7 cellular contexts compared by ENCODE assay signal in genomic region chr3:57951106-57951882, GRCh38. TPM values are rescaled to one million over a fixed set of nuclear protein-coding genes. Genes with fewer than 3 reads are reported as not detected.
DNase-seq lines count a peak whose midpoint lies in the region; ATAC-seq and TF ChIP-seq lines count a peak whose summit lies in the region.

No MANE protein-coding gene starts in this region.

- peak overlapping the region in 1 of 12 donors; percentile 8 for H3K4me3 ChIP-seq in heart left ventricle

- H3K36me3 ChIP-seq in heart left ventricle, result no peaks in the 10 kb centered on the region

- H3K27ac Mint-ChIP-seq in WTC11, result 0 out of 2 replicates have a peak overlapping the region, but pooled peaks have one; percentile 37
- H3K27ac Mint-ChIP-seq in activated CD4-positive, alpha-beta T cell treated with anti-CD3 and anti-CD28 coated beads, Interleukin-2, amount 10 ng/mL, durations not matched to agents 7 days and 5 days, result no peak overlapping the region

- WGBS in heart left ventricle, 4 donors, result 7 to 13% (median 8%) methylated on average over 7 to 8 of the region's 8 CpGs

- no peak for ATAC-seq in WTC11
- ATAC-seq in heart left ventricle, result peak; percentile 92 to 95 (median 94)
- no peak for ATAC-seq in GM21825 (IDR thresholded peaks at IDR 0.05; ENCODE audit: unreplicated experiment)

- CTCF ChIA-PET in WTC11 (lab: Charles Lee), result interaction anchor here (0.7 to 2.0 kb wide), 5 partner anchors 11 to 266 kb away, joined by 3 to 5 read pairs (median 4); no protein-coding TSS in a partner anchor
- CTCF ChIA-PET in activated CD4-positive, alpha-beta T cell treated with anti-CD3 and anti-CD28 coated beads, Interleukin-2, amount 10 ng/mL, durations not matched to agents 7 days and 5 days (lab: Charles Lee), result interaction anchor here (0.7 to 1.5 kb wide), 2 partner anchors 11 to 12 kb away, joined by 3 to 6 read pairs; no protein-coding TSS in a partner anchor

- POLR2A ChIA-PET in WTC11 (lab: Charles Lee), result interaction anchor here (0.6 to 1.1 kb wide), 2 partner anchors 10 to 131 kb away, joined by 3 read pairs; no protein-coding TSS in a partner anchor
- POLR2A ChIA-PET in activated CD4-positive, alpha-beta T cell treated with anti-CD3 and anti-CD28 coated beads, Interleukin-2, amount 10 ng/mL, durations not matched to agents 7 days and 5 days (lab: Charles Lee), result no interaction called here

- H3K9me3 Mint-ChIP-seq in WTC11, result no peaks in the 10 kb centered on the region
- H3K9me3 Mint-ChIP-seq in activated CD4-positive, alpha-beta T cell treated with anti-CD3 and anti-CD28 coated beads, Interleukin-2, amount 10 ng/mL, durations not matched to agents 7 days and 5 days, result no peaks in the 10 kb centered on the region

- intact Hi-C loops in heart left ventricle (cut with DNase I), result loop anchor here in 2 of 10 donors (5.0 kb wide), 2 partner anchors 56 to 216 kb away; partner anchors contain the start of gene FLNB (in 1 of the 2)

- H3K9me3 ChIP-seq in heart left ventricle, result no peaks in the 10 kb centered on the region

- no peak overlapping the region for H3K4me3 Mint-ChIP-seq in WTC11
- no peak overlapping the region for H3K4me3 Mint-ChIP-seq in activated CD4-positive, alpha-beta T cell treated with anti-CD3 and anti-CD28 coated beads, Interleukin-2, amount 10 ng/mL, durations not matched to agents 7 days and 5 days

- no peaks in the 10 kb centered on the region for H3K36me3 Mint-ChIP-seq in WTC11
- H3K36me3 Mint-ChIP-seq in activated CD4-positive, alpha-beta T cell treated with anti-CD3 and anti-CD28 coated beads, Interleukin-2, amount 10 ng/mL, durations not matched to agents 7 days and 5 days (ENCODE audit: low read depth), result no peaks in the 10 kb centered on the region

- H3K27me3 ChIP-seq in heart left ventricle, result no peaks in the 10 kb centered on the region

- H3K27me3 Mint-ChIP-seq in WTC11 (ENCODE audit: low read depth), result no peaks in the 10 kb centered on the region
- H3K27me3 Mint-ChIP-seq in activated CD4-positive, alpha-beta T cell treated with anti-CD3 and anti-CD28 coated beads, Interleukin-2, amount 10 ng/mL, durations not matched to agents 7 days and 5 days, result no peaks in the 10 kb centered on the region

- H3K27ac ChIP-seq in heart left ventricle, result peak overlapping the region; percentile 82 to 97 (median 92)

- TF ChIP-seq POLR2A in heart left ventricle (IDR thresholded peaks at IDR 0.05), result peak in 1 of 2 donors; percentile 21

- TF ChIP-seq CTCF in WTC11 (IDR thresholded peaks at IDR 0.05), result no peak
- TF ChIP-seq CTCF in heart left ventricle (IDR thresholded peaks at IDR 0.05), result no peak

- H3K4me1 ChIP-seq in heart left ventricle, result peaks cover 8 to 48% (median 32%) of the 10 kb centered on the region in 12 donors

- DNase-seq in HUDEP-2 (lab: John Stamatoyannopoulos, UW; ENCODE audit: unreplicated experiment in 76 of 76), result peak in 42 of 76 experiments; percentile 1 to 54 (median 30)
- no peak for DNase-seq in WTC11 (ENCODE audit: low spot score)
- peak; percentile 74 to 91 (median 82) for DNase-seq in heart left ventricle
- peak; percentile 41 for DNase-seq in putamen (ENCODE audit: low spot score)
- DNase-seq in DMS 273 treated with DMSO at 0.1 percent for 48 hours (lab: John Stamatoyannopoulos, UW), result no peak
- DNase-seq in activated CD4-positive, alpha-beta T cell treated with anti-CD3 and anti-CD28 coated beads, Interleukin-2, amount 10 ng/mL, durations not matched to agents 7 days and 5 days, result no peak

- peaks cover 38% of the 10 kb centered on the region for H3K4me1 Mint-ChIP-seq in WTC11
- peaks cover 2% of the 10 kb centered on the region for H3K4me1 Mint-ChIP-seq in activated CD4-positive, alpha-beta T cell treated with anti-CD3 and anti-CD28 coated beads, Interleukin-2, amount 10 ng/mL, durations not matched to agents 7 days and 5 days

TF ChIP-seq in WTC11, 78 proteins besides CTCF, POLR2A, EP300 and RAD21:
- no peak for TF ChIP-seq ZNF219 (CRISPR knock-in tag; IDR thresholded peaks at IDR 0.05; ENCODE audit: borderline replicate concordance)
- TF ChIP-seq MXD4 (CRISPR knock-in tag; IDR thresholded peaks at IDR 0.05; ENCODE audit: borderline replicate concordance), result no peak
- no peak for TF ChIP-seq SP1 (CRISPR knock-in tag; conservative IDR thresholded peaks at IDR 0.05)
- no peak for TF ChIP-seq ZBTB21 (CRISPR knock-in tag; IDR thresholded peaks at IDR 0.05; ENCODE audit: borderline replicate concordance)
- no peak for TF ChIP-seq AFF4 (CRISPR knock-in tag; IDR thresholded peaks at IDR 0.05; ENCODE audit: borderline replicate concordance)
- TF ChIP-seq MAX (CRISPR knock-in tag; IDR thresholded peaks at IDR 0.05), result no peak
- TF ChIP-seq PREB (CRISPR knock-in tag; IDR thresholded peaks at IDR 0.05; ENCODE audit: borderline replicate concordance), result no peak
- TF ChIP-seq ELF4 (CRISPR knock-in tag; IDR thresholded peaks at IDR 0.05; ENCODE audit: low read depth), result no peak
- no peak for TF ChIP-seq JUN (CRISPR knock-in tag; IDR thresholded peaks at IDR 0.05)
- no peak for TF ChIP-seq ZNF232 (CRISPR knock-in tag; IDR thresholded peaks at IDR 0.05)
- TF ChIP-seq PRDM15 (CRISPR knock-in tag; IDR thresholded peaks at IDR 0.05), result no peak
TF ChIP-seq in WTC11: peak in this region for 0.

RNA-seq across cellular contexts. Expression of gene FLNB, which starts 56.9 kb away (rescaled TPM):
- total RNA-seq in WTC11 (2021) (107 to 127 TPM (median 107 TPM) in 3 replicates), heart left ventricle (10 to 100 TPM; 30.5 to 75.6 (median 40.6) TPM)
- polyA plus RNA-seq in heart left ventricle, result 10 to 100 TPM; 31.9 to 38.7 TPM
- 10 to 100 TPM; 27.2 to 28.1 TPM for total RNA-seq in activated CD4-positive, alpha-beta T cell treated with anti-CD3 and anti-CD28 coated beads, Interleukin-2, amount 10 ng/mL, durations not matched to agents 7 days and 5 days

Comparison
In these comparisons a context has a peak if more than half of its experiments do, and no peak if none do; other contexts are left out.
1. DNase-seq: peak in HUDEP-2 (42 of 76), heart left ventricle (5 of 5) and putamen (single experiment); none in WTC11 (single experiment), DMS 273 treated with DMSO at 0.1 percent for 48 hours (single experiment) and activated CD4-positive, alpha-beta T cell treated with anti-CD3 and anti-CD28 coated beads, Interleukin-2, amount 10 ng/mL, durations not matched to agents 7 days and 5 days (single experiment).
2. ATAC-seq: peak in heart left ventricle (4 of 4); none in WTC11 (single experiment) and GM21825 (single experiment).